ENCODE assay signal across 10 cellular contexts in the genomic region with DNA sequence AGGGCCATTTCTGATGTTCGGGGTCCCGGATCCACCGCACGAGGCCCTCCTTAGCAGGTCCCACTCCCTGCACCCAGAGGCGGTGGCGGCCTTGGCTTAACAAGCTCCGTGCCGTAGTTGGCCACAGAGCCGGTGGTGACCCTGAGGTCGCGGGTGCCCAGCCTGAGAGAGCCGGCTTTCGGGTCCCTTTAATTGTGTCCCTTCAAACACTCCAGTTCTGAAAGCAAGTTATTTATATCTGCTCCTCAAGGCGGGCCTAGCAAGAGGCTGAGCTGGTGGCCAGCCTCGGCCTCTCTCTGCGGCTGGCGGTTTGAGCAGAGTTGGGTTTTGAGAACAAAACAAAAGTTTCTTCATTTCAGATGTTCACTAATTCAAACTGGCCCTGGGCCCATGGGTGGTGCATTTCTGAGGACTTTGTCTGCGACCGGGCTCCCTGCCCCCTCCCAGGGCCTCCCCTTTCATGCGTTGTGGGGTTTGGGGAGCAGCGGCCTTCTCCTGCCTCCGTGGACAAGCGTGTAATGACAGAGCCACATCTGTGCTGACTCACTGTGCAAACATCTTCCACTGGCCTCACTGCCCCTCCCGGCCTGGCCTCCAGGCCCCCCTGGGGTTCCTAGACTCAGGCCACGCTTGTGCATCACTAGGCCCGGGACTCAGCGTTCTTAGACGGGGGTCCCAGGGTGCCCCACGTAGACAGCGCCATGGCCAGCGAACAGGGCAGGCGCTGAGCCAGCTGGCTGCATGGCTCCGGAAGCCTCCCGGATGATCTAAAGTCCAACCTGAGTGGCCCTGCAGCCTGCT. TPM values are rescaled to one million over a fixed set of nuclear protein-coding genes. Genes with fewer than 3 reads are reported as not detected.
DNase-seq lines count a peak whose midpoint lies in the region; TF ChIP-seq lines count a peak whose summit lies in the region.
"Had no signal": no experiment of that assay in that cellular context is flagged by ENCODE, and none has a peak within 500 bp of the region (broad histone marks: within the 10 kb centered on the region; RNA-seq: fewer than 3 reads in every experiment).

No MANE protein-coding gene starts in this region.

- H3K79me2 ChIP-seq in hepatocyte, result no peaks in the 10 kb centered on the region

- CTCF ChIA-PET in HEK293 (lab: Yijun Ruan, JAX), result interaction anchor here (0.7 kb wide), 1 partner anchor 79 kb away, joined by 4 read pairs; no protein-coding TSS in a partner anchor
- CTCF ChIA-PET in activated CD4-positive, alpha-beta T cell treated with anti-CD3 and anti-CD28 coated beads, Interleukin-2, amount 10 ng/mL, durations not matched to agents 7 days and 5 days (lab: Charles Lee), result no interaction called here

- H3K27me3 Mint-ChIP-seq in activated CD4-positive, alpha-beta T cell treated with anti-CD3 and anti-CD28 coated beads, Interleukin-2, amount 10 ng/mL, durations not matched to agents 7 days and 5 days, result no peaks in the 10 kb centered on the region

- H3K4me3 Mint-ChIP-seq in activated CD4-positive, alpha-beta T cell treated with anti-CD3 and anti-CD28 coated beads, Interleukin-2, amount 10 ng/mL, durations not matched to agents 7 days and 5 days, result no peak overlapping the region

- H3K9me3 Mint-ChIP-seq in activated CD4-positive, alpha-beta T cell treated with anti-CD3 and anti-CD28 coated beads, Interleukin-2, amount 10 ng/mL, durations not matched to agents 7 days and 5 days, result no peaks in the 10 kb centered on the region

- DNase-seq in astrocyte of the cerebellum (ENCODE audit: low read depth) (peak; percentile 64), hepatocyte (ENCODE audit: low spot score) (peak; percentile 62), stromal cell of bone marrow (ENCODE audit: low read depth) (peak; percentile 87), NCI-H2107 (lab: John Stamatoyannopoulos, UW) (no peak), UCSD-AML1 (lab: John Stamatoyannopoulos, UW; ENCODE audit: unreplicated experiment) (no peak)
- DNase-seq in stimulated activated CD4-positive, alpha-beta T cell treated with anti-CD3 and anti-CD28 coated beads, Interleukin-12 subunit alpha, Interleukin-12 subunit beta, amount 100 ng/mL, for 4 hours, result no peak
- no peak for DNase-seq in activated CD4-positive, alpha-beta T cell treated with anti-CD3 and anti-CD28 coated beads, Interleukin-2, amount 10 ng/mL, durations not matched to agents 7 days and 5 days
- DNase-seq: activated CD4-positive, alpha-beta T cell treated with anti-CD3 and anti-CD28 coated beads for 48 hours; central memory CD4-positive, alpha-beta T cell had no signal

- 60% methylated on average over 34 of the region's 34 CpGs for WGBS in hepatocyte (ENCODE audit: low lambda C conversion rate, missing lambda C conversion rate)

- H3K9me2 ChIP-seq in hepatocyte (replicated peaks; ENCODE audit: insufficient read depth), result no peaks in the 10 kb centered on the region

- H3K4me3 ChIP-seq in HEK293 (ENCODE audit: low read depth, low read length), result no peak overlapping the region
- H3K4me3 ChIP-seq in astrocyte of the cerebellum (ENCODE audit: low read depth, low read length), result no peak overlapping the region
- H3K4me3 ChIP-seq in hepatocyte, result no peak overlapping the region

- H3K27ac Mint-ChIP-seq in activated CD4-positive, alpha-beta T cell treated with anti-CD3 and anti-CD28 coated beads, Interleukin-2, amount 10 ng/mL, durations not matched to agents 7 days and 5 days, result no peak overlapping the region

- H3K36me3 Mint-ChIP-seq in activated CD4-positive, alpha-beta T cell treated with anti-CD3 and anti-CD28 coated beads, Interleukin-2, amount 10 ng/mL, durations not matched to agents 7 days and 5 days (ENCODE audit: low read depth), result no peaks in the 10 kb centered on the region

- in situ Hi-C loops in astrocyte of the cerebellum (cut with HindIII; ENCODE audit: low sequenced_read_pairs), result no loop called here

- no peak overlapping the region for H3K27ac ChIP-seq in HEK293 (ENCODE audit: extremely low read depth, low read depth, low read length)
- H3K27ac ChIP-seq in hepatocyte, result peak overlapping the region; percentile 80

- H3K4me1 ChIP-seq in HEK293 (ENCODE audit: control insufficient read depth, insufficient read depth, low read length) (no peaks in the 10 kb centered on the region), hepatocyte (ENCODE audit: insufficient read depth) (peaks cover 28% of the 10 kb centered on the region)

- TF ChIP-seq CTCF in HEK293 (tag by site-specific recombination; IDR thresholded peaks at IDR 0.05) (no peak), astrocyte of the cerebellum (IDR thresholded peaks at IDR 0.05; ENCODE audit: low read depth, low read length, missing control alignments) (no peak), hepatocyte (IDR thresholded peaks at IDR 0.05; ENCODE audit: poor library complexity) (no peak)

- peak overlapping the region; percentile 17 for H3K4me2 ChIP-seq in hepatocyte

- H4K20me1 ChIP-seq in hepatocyte (ENCODE audit: insufficient read depth, poor library complexity, severe bottlenecking), result no peaks in the 10 kb centered on the region

- POLR2A ChIA-PET in HEK293 (lab: Yijun Ruan, JAX), result no interaction called here
- POLR2A ChIA-PET in activated CD4-positive, alpha-beta T cell treated with anti-CD3 and anti-CD28 coated beads, Interleukin-2, amount 10 ng/mL, durations not matched to agents 7 days and 5 days (lab: Charles Lee), result no interaction called here

- H3K27me3 ChIP-seq in hepatocyte, result no peaks in the 10 kb centered on the region

- H3K36me3 ChIP-seq in HEK293 (ENCODE audit: control insufficient read depth in 2 of 2, insufficient read depth in 1 of 2, low read length in 2 of 2), result no peaks in the 10 kb centered on the region
- no peaks in the 10 kb centered on the region for H3K36me3 ChIP-seq in hepatocyte (replicated peaks; ENCODE audit: insufficient read depth, low read depth)

- H3K4me1 Mint-ChIP-seq in activated CD4-positive, alpha-beta T cell treated with anti-CD3 and anti-CD28 coated beads, Interleukin-2, amount 10 ng/mL, durations not matched to agents 7 days and 5 days, result no peaks in the 10 kb centered on the region

- H3K9me3 ChIP-seq in HEK293 (ENCODE audit: control insufficient read depth, insufficient read depth, low read depth, low read length) (no peaks in the 10 kb centered on the region), hepatocyte (ENCODE audit: low read depth) (no peaks in the 10 kb centered on the region)

- H2AFZ ChIP-seq in hepatocyte, result peak overlapping the region; percentile 35

TF ChIP-seq in HEK293, 187 proteins besides CTCF, POLR2A, EP300 and RAD21:
- no peak for TF ChIP-seq ZNF202 (tag by site-specific recombination; IDR thresholded peaks at IDR 0.05; ENCODE audit: borderline replicate concordance)
- TF ChIP-seq ZIC2 (tag by site-specific recombination; IDR thresholded peaks at IDR 0.05), result peak; percentile 11; the same call in 1 of the 2 replicates
- no peak for TF ChIP-seq ZNF792 (tag by site-specific recombination; IDR thresholded peaks at IDR 0.05)

RNA-seq across cellular contexts. Expression of a gene that starts 49.4 kb away (rescaled TPM):
- 163 and 342 TPM in 2 replicates for total RNA-seq in hepatocyte
- 347 and 371 TPM in 2 replicates for polyA plus RNA-seq in hepatocyte
- total RNA-seq in activated CD4-positive, alpha-beta T cell treated with anti-CD3 and anti-CD28 coated beads, Interleukin-2, amount 10 ng/mL, durations not matched to agents 7 days and 5 days, result under 1 TPM; 0.15 to 0.30 TPM

Comparison
In these comparisons a context has a peak if more than half of its experiments do, and no peak if none do; other contexts are left out.
1. DNase-seq: peak in astrocyte of the cerebellum (single experiment), hepatocyte (single experiment) and stromal cell of bone marrow (single experiment); none in stimulated activated CD4-positive, alpha-beta T cell treated with anti-CD3 and anti-CD28 coated beads, Interleukin-12 subunit alpha, Interleukin-12 subunit beta, amount 100 ng/mL, for 4 hours (single experiment), NCI-H2107 (single experiment), UCSD-AML1 (single experiment) and activated CD4-positive, alpha-beta T cell treated with anti-CD3 and anti-CD28 coated beads, Interleukin-2, amount 10 ng/mL, durations not matched to agents 7 days and 5 days (single experiment).
2. RNA of a gene that starts 49.4 kb away (total RNA-seq): 163 to 342 TPM in hepatocyte; 0.15 to 0.30 TPM in activated CD4-positive, alpha-beta T cell treated with anti-CD3 and anti-CD28 coated beads, Interleukin-2, amount 10 ng/mL, durations not matched to agents 7 days and 5 days; every median in the first group is over 100 times any median in the second.